In the genomic region with DNA sequence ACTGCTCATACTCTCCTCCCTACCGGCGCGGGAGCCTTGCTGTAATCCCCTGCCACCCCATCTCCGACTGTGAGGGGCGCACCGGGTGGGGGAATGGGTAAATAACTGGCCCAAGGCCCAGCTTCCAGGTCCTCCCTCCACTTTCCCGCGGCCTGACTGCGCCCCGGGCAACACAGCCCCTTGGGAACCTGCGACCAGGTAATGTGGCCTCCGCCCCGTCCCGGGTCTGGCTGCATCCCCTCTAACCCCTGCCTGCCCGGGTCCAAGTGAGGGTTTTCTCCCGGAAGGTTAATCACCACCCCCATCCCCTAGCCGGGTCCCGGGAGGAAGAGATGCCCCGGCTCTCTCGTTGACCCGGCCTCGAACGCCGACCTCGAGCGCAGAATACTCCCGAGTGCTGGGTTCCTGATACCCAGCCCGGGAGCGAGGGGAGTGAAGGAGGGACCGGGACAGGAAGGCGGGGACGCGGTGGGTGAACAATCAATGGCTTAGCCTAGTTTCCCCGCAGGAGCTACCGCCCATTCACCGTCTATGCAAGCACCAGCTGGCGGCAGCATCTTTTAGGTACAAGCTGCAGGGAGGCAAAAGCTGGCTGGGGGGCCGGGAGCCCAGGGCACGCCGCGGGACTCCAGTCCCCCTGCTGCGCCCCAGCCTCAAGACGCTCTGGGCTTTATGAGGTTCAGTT, we compare ENCODE assay signal across 11 cellular contexts. TPM values are rescaled to one million over a fixed set of nuclear protein-coding genes. Genes with fewer than 3 reads are reported as not detected.
DNase-seq lines count a peak whose midpoint lies in the region; FAIRE-seq and TF ChIP-seq lines count a peak whose summit lies in the region.
"Had no signal": no experiment of that assay in that cellular context is flagged by ENCODE, and none has a peak within 500 bp of the region (broad histone marks: within the 10 kb centered on the region; RNA-seq: fewer than 3 reads in every experiment).

No MANE protein-coding gene starts in this region.

- no peak overlapping the region for H3K9ac ChIP-seq in adipocyte (ENCODE audit: low read length)
- no peak overlapping the region for H3K9ac ChIP-seq in neural progenitor cell
- H3K9ac ChIP-seq in kidney (ENCODE audit: low read length in 2 of 2): no peak overlapping the region

- H3K4me1 ChIP-seq in adipocyte (ENCODE audit: control insufficient read depth, insufficient read depth, low read length): peaks cover 25% of the 10 kb centered on the region
- H3K4me1 ChIP-seq in neural progenitor cell: peaks cover 47% of the 10 kb centered on the region
- peaks cover 3 to 11% of the 10 kb centered on the region in 2 donors for H3K4me1 ChIP-seq in kidney (ENCODE audit: control insufficient read depth in 1 of 2, insufficient read depth in 1 of 2, low read depth in 1 of 2, low read length in 2 of 2)

- no peak overlapping the region for H3K27ac ChIP-seq in neural progenitor cell
- no peak overlapping the region for H3K27ac ChIP-seq in kidney (ENCODE audit: low read depth in 2 of 2, low read length in 2 of 2)

- peaks cover 94% of the 10 kb centered on the region for H3K27me3 Mint-ChIP-seq in neural progenitor cell (ENCODE audit: insufficient read depth, low read depth)

- H3K9me3 ChIP-seq in adipocyte (ENCODE audit: control insufficient read depth, low read length): no peaks in the 10 kb centered on the region
- H3K9me3 ChIP-seq in neural progenitor cell (ENCODE audit: low read depth): no peaks in the 10 kb centered on the region
- H3K9me3 ChIP-seq in kidney (ENCODE audit: control insufficient read depth in 1 of 2, low read length in 2 of 2): no peaks in the 10 kb centered on the region

- TF ChIP-seq CTCF in neural progenitor cell (IDR thresholded peaks at IDR 0.05) (no peak), kidney (IDR thresholded peaks at IDR 0.05; ENCODE audit: borderline replicate concordance, extremely low read depth, insufficient read depth) (no peak)

- peak; percentile 62 for DNase-seq in DMS53 (lab: John Stamatoyannopoulos, UW)
- no peak for DNase-seq in DMS53 treated with DMSO at 0.1 percent for 48 hours (lab: John Stamatoyannopoulos, UW; ENCODE audit: unreplicated experiment)
- peak; percentile 17 to 20 for DNase-seq in NCI-H1930 (lab: John Stamatoyannopoulos, UW)
- DNase-seq in adipocyte (ENCODE audit: low read depth): peak; percentile 35
- DNase-seq in neural progenitor cell (ENCODE audit: low spot score): peak; percentile 85
- no peak for DNase-seq in HCEC 1CT
- DNase-seq in kidney: no peak
- DNase-seq in NCI-H446 treated with DMSO at 0.1 percent for 48 hours (lab: John Stamatoyannopoulos, UW): no peak
- DNase-seq: 8988T; activated effector memory CD4-positive, alpha-beta T cell treated with Interleukin-2 at 50 U/mL for 16 hours had no signal

- H3K4me3 Mint-ChIP-seq in neural progenitor cell: peak overlapping the region; percentile 82

- no peak for FAIRE-seq in kidney (lab: Jason Lieb, UNC)

- H3K4me3 ChIP-seq in adipocyte (ENCODE audit: low read length) (no peak overlapping the region), neural progenitor cell (peak overlapping the region; percentile 37), kidney (ENCODE audit: low read length in 2 of 2) (no peak overlapping the region)

- intact Hi-C loops in kidney (cut with DNase I): no loop called here

- no peak overlapping the region for H3K27ac Mint-ChIP-seq in neural progenitor cell

- H3K9me3 Mint-ChIP-seq in neural progenitor cell: no peaks in the 10 kb centered on the region

- no peaks in the 10 kb centered on the region for H3K79me2 ChIP-seq in neural progenitor cell (ENCODE audit: low read depth)

- H3K27me3 ChIP-seq in adipocyte (replicated peaks; ENCODE audit: control insufficient read depth, insufficient read depth, low read length) (peaks cover 89% of the 10 kb centered on the region), neural progenitor cell (peaks cover 99% of the 10 kb centered on the region)

- peaks cover 51% of the 10 kb centered on the region for H4K20me1 ChIP-seq in neural progenitor cell (ENCODE audit: low read depth)

- peak overlapping the region; percentile 92 for H3K4me2 ChIP-seq in neural progenitor cell

- peaks cover 49% of the 10 kb centered on the region for H3F3A ChIP-seq in neural progenitor cell (ENCODE audit: low read depth)

- peaks cover 47% of the 10 kb centered on the region for H3K4me1 Mint-ChIP-seq in neural progenitor cell

- no peaks in the 10 kb centered on the region for H3K36me3 ChIP-seq in adipocyte (ENCODE audit: control insufficient read depth, insufficient read depth, low read length, severe bottlenecking)
- no peaks in the 10 kb centered on the region for H3K36me3 ChIP-seq in neural progenitor cell
- no peaks in the 10 kb centered on the region for H3K36me3 ChIP-seq in kidney (ENCODE audit: control insufficient read depth in 1 of 2, insufficient read depth in 2 of 2, low read length in 2 of 2)

- no peak overlapping the region for H2AFZ ChIP-seq in neural progenitor cell (replicated peaks)

- H3K36me3 Mint-ChIP-seq in neural progenitor cell: no peaks in the 10 kb centered on the region

RNA-seq across cellular contexts. Expression of a gene that starts 5.9 kb away (rescaled TPM):
- total RNA-seq in neural progenitor cell (ENCODE audit: low replicate concordance): 0.19 and 0.22 TPM in 2 replicates
- 0.35 TPM for total RNA-seq in kidney
- not detected for polyA plus RNA-seq in kidney (ENCODE audit: insufficient read depth, low read depth, low replicate concordance)
- total RNA-seq: LHCN-M2 had no signal

RNA-seq across cellular contexts. Expression of a gene that starts 8.9 kb away (rescaled TPM):
- total RNA-seq in neural progenitor cell (ENCODE audit: low replicate concordance) (1.4 and 5.4 TPM in 2 replicates), kidney (8.4 TPM)
- polyA plus RNA-seq in kidney (ENCODE audit: insufficient read depth, low read depth, low replicate concordance): 8.9 TPM

Comparison
In these comparisons a context has a peak if more than half of its experiments do, and no peak if none do; other contexts are left out.
1. DNase-seq: peak in DMS53 (single experiment), NCI-H1930 (2 of 2), adipocyte (single experiment) and neural progenitor cell (single experiment); none in DMS53 treated with DMSO at 0.1 percent for 48 hours (single experiment), HCEC 1CT (single experiment), kidney (single experiment) and NCI-H446 treated with DMSO at 0.1 percent for 48 hours (single experiment).